Comparison of ENCODE assay signal across 3 cellular contexts in the genomic region with DNA sequence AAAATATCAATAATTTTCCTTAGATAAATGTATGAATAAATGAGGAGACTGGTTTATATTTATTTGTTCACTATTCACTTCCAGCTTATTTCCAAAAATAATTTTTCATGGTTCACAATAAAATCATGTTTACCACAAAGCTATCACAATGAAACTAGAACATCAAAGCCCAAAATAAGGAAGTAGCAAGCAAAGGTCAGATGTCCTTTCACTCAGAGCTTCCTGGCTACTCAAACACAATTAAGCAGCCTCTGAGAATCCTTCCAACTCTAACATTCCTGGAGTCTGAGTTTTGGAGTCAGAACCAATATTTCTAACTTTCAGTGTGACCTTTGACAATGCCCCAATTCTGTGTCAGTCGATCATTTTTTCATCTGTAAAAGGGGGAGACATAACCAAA.
TF ChIP-seq lines count a peak whose summit lies in the region.

No MANE protein-coding gene starts in this region.

TF ChIP-seq in liver, 16 proteins besides CTCF, POLR2A, EP300 and RAD21:
- TF ChIP-seq NR2F2 (IDR thresholded peaks at IDR 0.05) = peak; percentile 97
- TF ChIP-seq HNF4G (IDR thresholded peaks at IDR 0.05) = no peak
- TF ChIP-seq, protein P1, sequence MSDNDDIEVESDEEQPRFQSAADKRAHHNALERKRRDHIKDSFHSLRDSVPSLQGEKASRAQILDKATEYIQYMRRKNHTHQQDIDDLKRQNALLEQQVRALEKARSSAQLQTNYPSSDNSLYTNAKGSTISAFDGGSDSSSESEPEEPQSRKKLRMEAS (IDR thresholded peaks at IDR 0.05) = no peak
- no peak for TF ChIP-seq FOXA2 (IDR thresholded peaks at IDR 0.05)

TF ChIP-seq in HepG2, 621 proteins besides CTCF, POLR2A, EP300 and RAD21:
- TF ChIP-seq ZBTB20 (CRISPR knock-in tag; IDR thresholded peaks at IDR 0.05; ENCODE audit: borderline replicate concordance, low read depth) (no peak), ZNF768 (CRISPR knock-in tag; IDR thresholded peaks at IDR 0.05) (no peak), ZMYM2 (CRISPR knock-in tag; IDR thresholded peaks at IDR 0.05) (no peak)
- TF ChIP-seq, protein P2, sequence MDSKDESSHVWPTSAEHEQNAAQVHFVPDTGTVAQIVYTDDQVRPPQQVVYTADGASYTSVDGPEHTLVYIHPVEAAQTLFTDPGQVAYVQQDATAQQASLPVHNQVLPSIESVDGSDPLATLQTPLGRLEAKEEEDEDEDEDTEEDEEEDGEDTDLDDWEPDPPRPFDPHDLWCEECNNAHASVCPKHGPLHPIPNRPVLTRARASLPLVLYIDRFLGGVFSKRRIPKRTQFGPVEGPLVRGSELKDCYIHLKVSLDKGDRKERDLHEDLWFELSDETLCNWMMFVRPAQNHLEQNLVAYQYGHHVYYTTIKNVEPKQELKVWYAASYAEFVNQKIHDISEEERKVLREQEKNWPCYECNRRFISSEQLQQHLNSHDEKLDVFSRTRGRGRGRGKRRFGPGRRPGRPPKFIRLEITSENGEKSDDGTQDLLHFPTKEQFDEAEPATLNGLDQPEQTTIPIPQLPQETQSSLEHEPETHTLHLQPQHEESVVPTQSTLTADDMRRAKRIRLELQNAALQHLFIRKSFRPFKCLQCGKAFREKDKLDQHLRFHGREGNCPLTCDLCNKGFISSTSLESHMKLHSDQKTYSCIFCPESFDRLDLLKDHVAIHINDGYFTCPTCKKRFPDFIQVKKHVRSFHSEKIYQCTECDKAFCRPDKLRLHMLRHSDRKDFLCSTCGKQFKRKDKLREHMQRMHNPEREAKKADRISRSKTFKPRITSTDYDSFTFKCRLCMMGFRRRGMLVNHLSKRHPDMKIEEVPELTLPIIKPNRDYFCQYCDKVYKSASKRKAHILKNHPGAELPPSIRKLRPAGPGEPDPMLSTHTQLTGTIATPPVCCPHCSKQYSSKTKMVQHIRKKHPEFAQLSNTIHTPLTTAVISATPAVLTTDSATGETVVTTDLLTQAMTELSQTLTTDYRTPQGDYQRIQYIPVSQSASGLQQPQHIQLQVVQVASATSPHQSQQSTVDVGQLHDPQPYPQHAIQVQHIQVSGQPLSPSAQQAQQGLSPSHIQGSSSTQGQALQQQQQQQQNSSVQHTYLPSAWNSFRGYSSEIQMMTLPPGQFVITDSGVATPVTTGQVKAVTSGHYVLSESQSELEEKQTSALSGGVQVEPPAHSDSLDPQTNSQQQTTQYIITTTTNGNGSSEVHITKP (CRISPR knock-in tag; IDR thresholded peaks at IDR 0.05; ENCODE audit: low read depth) = no peak

TF ChIP-seq in GM12878, 131 proteins besides CTCF, POLR2A, EP300 and RAD21:
- TF ChIP-seq NFYA (IDR thresholded peaks at IDR 0.05; ENCODE audit: borderline replicate concordance, low read depth, low read length) (no peak), TAF1 (IDR thresholded peaks at IDR 0.05; ENCODE audit: borderline replicate concordance, low read depth, low read length) (no peak), NR2C2 (IDR thresholded peaks at IDR 0.05; ENCODE audit: borderline replicate concordance, control insufficient read depth, insufficient read length, low read depth) (no peak), KDM1A (IDR thresholded peaks at IDR 0.05; ENCODE audit: borderline replicate concordance) (no peak), DPF2 (IDR thresholded peaks at IDR 0.05) (peak; percentile 43; the same call in 1 of the 2 replicates), RELA (IDR thresholded peaks at IDR 0.05; ENCODE audit: borderline replicate concordance, partially characterized antibody) (no peak), CBX3 (IDR thresholded peaks at IDR 0.05; ENCODE audit: borderline replicate concordance, low read depth) (no peak), MYC (IDR thresholded peaks at IDR 0.05; ENCODE audit: insufficient read depth, insufficient read length, insufficient replicate concordance, low read length, severe bottlenecking) (no peak), MTA2 (IDR thresholded peaks at IDR 0.05; ENCODE audit: low read depth) (no peak), RBBP5 (conservative IDR thresholded peaks at IDR 0.05) (no peak), TBL1XR1 (IDR thresholded peaks at IDR 0.05; ENCODE audit: low read depth, low read length) (no peak), SPI1 (IDR thresholded peaks at IDR 0.05; ENCODE audit: borderline replicate concordance, insufficient read depth, low read depth, low read length) (peak; percentile 62; the same call in 1 of the 2 replicates), NBN (IDR thresholded peaks at IDR 0.05) (no peak), NR2F1 (conservative IDR thresholded peaks at IDR 0.05) (peak; percentile 96), IKZF1 (conservative IDR thresholded peaks at IDR 0.05) (peak; percentile 58), POLR2AphosphoS5 (IDR thresholded peaks at IDR 0.05; ENCODE audit: low read length) (no peak), RUNX3 (IDR thresholded peaks at IDR 0.05; ENCODE audit: low read length) (peak; percentile 11; the same call in 1 of the 2 replicates), IKZF2 (IDR thresholded peaks at IDR 0.05) (peak in 1 of 2 experiments; percentile 20; a peak in 1 of 4 replicates), TCF7 (IDR thresholded peaks at IDR 0.05; ENCODE audit: borderline replicate concordance) (peak; percentile 37; the same call in 1 of the 2 replicates)
- TF ChIP-seq, protein P3, sequence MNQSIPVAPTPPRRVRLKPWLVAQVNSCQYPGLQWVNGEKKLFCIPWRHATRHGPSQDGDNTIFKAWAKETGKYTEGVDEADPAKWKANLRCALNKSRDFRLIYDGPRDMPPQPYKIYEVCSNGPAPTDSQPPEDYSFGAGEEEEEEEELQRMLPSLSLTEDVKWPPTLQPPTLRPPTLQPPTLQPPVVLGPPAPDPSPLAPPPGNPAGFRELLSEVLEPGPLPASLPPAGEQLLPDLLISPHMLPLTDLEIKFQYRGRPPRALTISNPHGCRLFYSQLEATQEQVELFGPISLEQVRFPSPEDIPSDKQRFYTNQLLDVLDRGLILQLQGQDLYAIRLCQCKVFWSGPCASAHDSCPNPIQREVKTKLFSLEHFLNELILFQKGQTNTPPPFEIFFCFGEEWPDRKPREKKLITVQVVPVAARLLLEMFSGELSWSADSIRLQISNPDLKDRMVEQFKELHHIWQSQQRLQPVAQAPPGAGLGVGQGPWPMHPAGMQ (IDR thresholded peaks at IDR 0.05; ENCODE audit: borderline replicate concordance) = no peak
